In the genomic region with DNA sequence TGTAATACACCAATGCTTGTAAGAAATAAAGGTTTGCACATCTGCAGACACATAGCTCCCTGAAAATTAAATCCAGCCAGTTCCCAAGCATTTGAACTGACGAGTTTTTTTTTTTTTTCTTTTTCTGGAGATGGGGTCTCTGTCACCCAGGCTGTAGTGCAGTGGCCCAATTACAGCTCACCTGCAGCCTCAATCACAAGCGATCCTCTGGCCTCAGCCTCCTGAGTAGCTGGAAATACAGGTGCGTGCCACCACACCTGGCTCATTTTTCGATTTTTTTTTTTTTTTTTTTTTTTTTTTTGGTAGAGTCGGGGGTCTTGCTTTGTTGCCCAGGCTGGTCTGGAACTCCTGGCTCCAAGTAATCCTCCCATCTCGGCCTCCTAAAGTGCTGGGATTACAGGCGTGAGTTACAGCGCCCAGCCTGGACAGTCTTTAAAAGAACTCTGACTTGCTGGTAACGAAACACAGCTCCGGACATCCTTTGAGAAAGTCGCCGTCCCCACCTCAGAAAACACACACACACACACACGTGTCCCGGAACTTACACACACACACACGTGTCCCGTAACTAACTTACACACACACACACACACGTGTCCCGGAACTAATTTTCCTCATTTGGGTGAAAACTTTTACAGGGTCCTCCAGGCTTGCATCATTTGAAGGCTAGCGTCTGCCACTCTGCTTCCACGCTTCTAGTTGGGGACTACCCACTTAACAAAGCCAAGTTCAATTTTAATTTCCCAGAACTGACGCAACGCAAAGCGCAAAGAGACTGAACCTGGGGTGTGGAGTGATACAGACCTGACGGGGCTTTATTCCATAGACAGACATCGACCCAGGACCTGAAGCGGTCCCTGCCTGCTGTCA, we compare ENCODE assay signal across 8 cellular contexts. TPM values are rescaled to one million over a fixed set of nuclear protein-coding genes. Genes with fewer than 3 reads are reported as not detected.
A peak's percentile ranks its signal among the peaks of the same experiment; 100 is the strongest.
DNase-seq lines count a peak whose midpoint lies in the region; ATAC-seq and TF ChIP-seq lines count a peak whose summit lies in the region.

No MANE protein-coding gene starts in this region.

- no peaks in the 10 kb centered on the region for H3K4me1 ChIP-seq in mesodermal cell (ENCODE audit: control insufficient read depth, insufficient read depth, low read length, poor library complexity, severe bottlenecking)
- H3K4me1 ChIP-seq in thoracic aorta (ENCODE audit: control insufficient read depth in 1 of 2, low read depth in 2 of 2) = peaks cover 4 to 8% of the 10 kb centered on the region in 2 donors

- H3K27ac ChIP-seq in mesodermal cell (ENCODE audit: low read depth, low read length, severe bottlenecking) (no peak overlapping the region), thoracic aorta (peak overlapping the region; percentile 71)

- CTCF ChIA-PET in T-cell (lab: Charles Lee) = interaction anchor here (0.6 to 0.7 kb wide), 5 partner anchors 99 to 907 kb away, joined by 3 to 9 read pairs (median 3); no protein-coding TSS in a partner anchor

- H3K4me3 Mint-ChIP-seq in T-cell = peak overlapping the region; percentile 86 to 96 (median 87)
- H3K4me3 Mint-ChIP-seq in effector memory CD8-positive, alpha-beta T cell = peak overlapping the region; percentile 92 to 93

- H3K36me3 ChIP-seq in mesodermal cell (ENCODE audit: control insufficient read depth, insufficient read depth, low read length) = peaks cover 7% of the 10 kb centered on the region
- no peaks in the 10 kb centered on the region for H3K36me3 ChIP-seq in thoracic aorta

- POLR2A ChIA-PET in T-cell (lab: Charles Lee) = interaction anchor here (0.6 to 0.7 kb wide), 2 partner anchors 36 to 270 kb away, joined by 3 to 5 read pairs; no protein-coding TSS in a partner anchor

- TF ChIP-seq CTCF in thoracic aorta (IDR thresholded peaks at IDR 0.05) = no peak

- DNase-seq in Daoy (ENCODE audit: low read depth) = peak; percentile 11
- DNase-seq in T-cell = peak in 24 of 34 experiments; percentile 3 to 52 (median 16)
- peak in 1 of 3 experiments; percentile 16 for DNase-seq in effector memory CD8-positive, alpha-beta T cell
- no peak for DNase-seq in thoracic aorta (ENCODE audit: low spot score)
- no peak for DNase-seq in 8988T

- H3K9me3 ChIP-seq in mesodermal cell (ENCODE audit: control insufficient read depth, low read length) (no peaks in the 10 kb centered on the region), thoracic aorta (no peaks in the 10 kb centered on the region)

- WGBS in mesodermal cell (ENCODE audit: insufficient coverage in 2 of 2), 2 experiments = 26 to 36% methylated on average over 14 to 18 of the region's 26 CpGs

- no peaks in the 10 kb centered on the region for H3K27me3 ChIP-seq in thoracic aorta (replicated peaks; ENCODE audit: insufficient read depth)

- peaks cover 0 to 4% of the 10 kb centered on the region in 2 donors for H3K27me3 Mint-ChIP-seq in T-cell
- no peaks in the 10 kb centered on the region for H3K27me3 Mint-ChIP-seq in effector memory CD8-positive, alpha-beta T cell

- H3K9me3 Mint-ChIP-seq in T-cell = peaks cover 0 to 3% (median 0%) of the 10 kb centered on the region in 3 donors
- H3K9me3 Mint-ChIP-seq in effector memory CD8-positive, alpha-beta T cell = no peaks in the 10 kb centered on the region

- peak; percentile 46 for ATAC-seq in GM21360 (IDR thresholded peaks at IDR 0.05; ENCODE audit: unreplicated experiment)
- ATAC-seq in HG03571 (IDR thresholded peaks at IDR 0.05; ENCODE audit: unreplicated experiment) = peak; percentile 30
- ATAC-seq in T-cell (replicated peaks in 1 of 4) = peak; percentile 33 to 65 (median 62)
- ATAC-seq in effector memory CD8-positive, alpha-beta T cell (replicated peaks) = peak; percentile 58
- ATAC-seq in thoracic aorta (ENCODE audit: insufficient number of reproducible peaks, low FRiP score, low read depth) = no peak

- H3K4me3 ChIP-seq in mesodermal cell (ENCODE audit: extremely low read depth, insufficient read depth, low read length, poor library complexity, severe bottlenecking) (peak overlapping the region; percentile 78), thoracic aorta (peak overlapping the region; percentile 91)

- peak overlapping the region; percentile 95 to 96 for H3K27ac Mint-ChIP-seq in T-cell
- peak overlapping the region; percentile 94 to 95 for H3K27ac Mint-ChIP-seq in effector memory CD8-positive, alpha-beta T cell

- peaks cover 14 to 27% (median 23%) of the 10 kb centered on the region in 3 donors for H3K4me1 Mint-ChIP-seq in T-cell
- peaks cover 10 to 29% of the 10 kb centered on the region in 2 donors for H3K4me1 Mint-ChIP-seq in effector memory CD8-positive, alpha-beta T cell (ENCODE audit: low read depth in 2 of 2)

- H3K36me3 Mint-ChIP-seq in T-cell = peaks cover 23% of the 10 kb centered on the region
- peaks cover 37% of the 10 kb centered on the region for H3K36me3 Mint-ChIP-seq in effector memory CD8-positive, alpha-beta T cell (ENCODE audit: insufficient read depth)

RNA-seq across cellular contexts. Expression of gene OCM2, which starts 18.6 kb away (rescaled TPM):
- not detected in 2 replicates for total RNA-seq in Daoy (2014; rRNA removed; shearing (Covaris generic))
- total RNA-seq in T-cell (not detected), thoracic aorta (not detected)
- not detected for polyA plus RNA-seq in mesodermal cell (2013, experiment 1 of 2)
- not detected for polyA plus RNA-seq in mesodermal cell (2013, experiment 2 of 2)

Comparison
In these comparisons a context has a peak if more than half of its experiments do, and no peak if none do; other contexts are left out.
1. DNase-seq: peak in Daoy (single experiment) and T-cell (24 of 34); none in thoracic aorta (single experiment) and 8988T (single experiment).